ENCODE assay signal across 1 cellular context in genomic region chr12:66548338-66549049, GRCh38.
TF ChIP-seq lines count a peak whose summit lies in the region.

No MANE protein-coding gene starts in this region.

TF ChIP-seq in GM12878, 131 proteins besides CTCF, POLR2A, EP300 and RAD21 (continued from another document):
- no peak for TF ChIP-seq TBL1XR1 (IDR thresholded peaks at IDR 0.05; ENCODE audit: low read depth, low read length)
- TF ChIP-seq BMI1 (IDR thresholded peaks at IDR 0.05; ENCODE audit: borderline replicate concordance) = no peak
- TF ChIP-seq ETV6 (conservative IDR thresholded peaks at IDR 0.05 in 1 of 2, IDR thresholded peaks at IDR 0.05 in 1 of 2; ENCODE audit: borderline replicate concordance in 1 of 2, low read depth in 1 of 2) = no peak
- TF ChIP-seq PKNOX1 (IDR thresholded peaks at IDR 0.05) = 0 out of 2 replicates have a peak, but pooled peaks have one; percentile 18
- TF ChIP-seq ZNF687 (IDR thresholded peaks at IDR 0.05) = no peak
